Comparison of ENCODE assay signal across 8 cellular contexts in genomic region chr2:100321181-100321880, GRCh38. TPM values are rescaled to one million over a fixed set of nuclear protein-coding genes. Genes with fewer than 3 reads are reported as not detected.
DNase-seq lines count a peak whose midpoint lies in the region; ATAC-seq lines count a peak whose summit lies in the region.

No MANE protein-coding gene starts in this region.

- peaks cover 7% of the 10 kb centered on the region for H3K9me3 ChIP-seq in ectodermal cell (ENCODE audit: control insufficient read depth, low read length)

- WGBS in ectodermal cell, 2 experiments = 1% methylated on average over 79 of the region's 79 CpGs

- no peaks in the 10 kb centered on the region for H3K36me3 ChIP-seq in ectodermal cell (ENCODE audit: control insufficient read depth, insufficient read depth, low read length)

- H3K27me3 ChIP-seq in ectodermal cell (ENCODE audit: control insufficient read depth, insufficient read depth, low read length, poor library complexity, severe bottlenecking) = peaks cover 64% of the 10 kb centered on the region

- DNase-seq in NCI-H2081 (lab: John Stamatoyannopoulos, UW) (peak; percentile 76 to 83), NCI-H2081 treated with DMSO at 0.1 percent for 48 hours (lab: John Stamatoyannopoulos, UW) (no peak), NCI-H748 treated with DMSO at 0.1 percent for 48 hours (lab: John Stamatoyannopoulos, UW) (peak; percentile 27), lung microvascular endothelial cell (ENCODE audit: low read depth in 2 of 2) (peak; percentile 46 to 55), MV-4-11 (lab: John Stamatoyannopoulos, UW) (no peak)

- H3K27ac ChIP-seq in ectodermal cell (ENCODE audit: insufficient read depth, low read depth, low read length, poor library complexity, severe bottlenecking) (no peak overlapping the region), temporal lobe (ENCODE audit: low read depth, low read length) (peak overlapping the region; percentile 44)

- ATAC-seq in HG02981 (IDR thresholded peaks at IDR 0.05; ENCODE audit: unreplicated experiment) = no peak

- H3K4me1 ChIP-seq in ectodermal cell (ENCODE audit: control insufficient read depth, insufficient read depth, low read length) = no peaks in the 10 kb centered on the region

- peak overlapping the region; percentile 40 for H3K4me3 ChIP-seq in ectodermal cell (ENCODE audit: insufficient read depth, low read depth, low read length)

RNA-seq across cellular contexts. Expression of gene LONRF2, which starts 1.0 kb away (rescaled TPM):
- 0.31 TPM for polyA plus RNA-seq in ectodermal cell (2013, experiment 1 of 4)
- polyA plus RNA-seq in ectodermal cell (2013, experiment 2 of 4) = 0.25 TPM
- 0.11 TPM for polyA plus RNA-seq in ectodermal cell (2013, experiment 3 of 4)
- 0.16 TPM for polyA plus RNA-seq in ectodermal cell (2013, experiment 4 of 4)
- total RNA-seq in lung microvascular endothelial cell (under 0.01 TPM in 1 of 2 replicates, not detected in the other), temporal lobe (70.8 TPM)

Comparison
In these comparisons a context has a peak if more than half of its experiments do, and no peak if none do; other contexts are left out.
1. DNase-seq: peak in NCI-H2081 (2 of 2), NCI-H748 treated with DMSO at 0.1 percent for 48 hours (single experiment) and lung microvascular endothelial cell (2 of 2); none in NCI-H2081 treated with DMSO at 0.1 percent for 48 hours (single experiment) and MV-4-11 (single experiment).
2. RNA of gene LONRF2, which starts 1.0 kb away (total RNA-seq): 70.8 TPM in temporal lobe (single experiment); under 0.01 TPM in lung microvascular endothelial cell; every median in the first group is over 10 times any median in the second.